In genomic region chr1:85464497-85465098, GRCh38 we compare ENCODE assay signal across 8 cellular contexts. TPM values are rescaled to one million over a fixed set of nuclear protein-coding genes. Genes with fewer than 3 reads are reported as not detected.
A peak's percentile ranks its signal among the peaks of the same experiment; 100 is the strongest.
DNase-seq lines count a peak whose midpoint lies in the region; ATAC-seq and TF ChIP-seq lines count a peak whose summit lies in the region.

No MANE protein-coding gene starts in this region.

- peaks cover 55% of the 10 kb centered on the region for H3K27me3 Mint-ChIP-seq in activated CD4-positive, alpha-beta T cell treated with anti-CD3 and anti-CD28 coated beads, Interleukin-2, amount 10 ng/mL, durations not matched to agents 7 days and 5 days

- H3K4me3 Mint-ChIP-seq in activated CD4-positive, alpha-beta T cell treated with anti-CD3 and anti-CD28 coated beads, Interleukin-2, amount 10 ng/mL, durations not matched to agents 7 days and 5 days = peak overlapping the region; percentile 46

- H3K4me3 ChIP-seq in HCT116 (replicated peaks in 1 of 2; ENCODE audit: low read depth in 1 of 2, low read length in 2 of 2) (peak overlapping the region; percentile 62 to 65), esophagus (ENCODE audit: low read depth in 1 of 2, low read length in 2 of 2) (peak overlapping the region; percentile 74 to 81), mucosa of descending colon (peak overlapping the region; percentile 64), stomach smooth muscle (ENCODE audit: low read length in 2 of 2) (peak overlapping the region; percentile 80 to 83)

- peak; percentile 76 for ATAC-seq in HCT116
- ATAC-seq in mucosa of descending colon = peak; percentile 82

- TF ChIP-seq POLR2A in HCT116 (IDR thresholded peaks at IDR 0.05; ENCODE audit: borderline replicate concordance, extremely low read depth, insufficient read depth, insufficient read length) = no peak

- H3K9me2 ChIP-seq in HCT116 (ENCODE audit: insufficient read depth) = no peaks in the 10 kb centered on the region

- no peaks in the 10 kb centered on the region for H4K20me1 ChIP-seq in HCT116 (ENCODE audit: insufficient read depth)

- TF ChIP-seq CTCF in HCT116 (IDR thresholded peaks at IDR 0.05 in 2 of 3, conservative IDR thresholded peaks at IDR 0.05 in 1 of 3; ENCODE audit: borderline replicate concordance in 1 of 3, insufficient read depth in 1 of 3, low read depth in 2 of 3, low read length in 2 of 3) (no peak), mucosa of descending colon (IDR thresholded peaks at IDR 0.05) (no peak)

- H3K9me3 ChIP-seq in HCT116 (ENCODE audit: control insufficient read depth in 1 of 2, insufficient read depth in 1 of 2, low read depth in 1 of 2, low read length in 2 of 2) (no peaks in the 10 kb centered on the region), esophagus (ENCODE audit: control insufficient read depth in 2 of 2, insufficient read depth in 1 of 2, low read depth in 1 of 2, low read length in 1 of 2) (no peaks in the 10 kb centered on the region), mucosa of descending colon (no peaks in the 10 kb centered on the region), stomach smooth muscle (ENCODE audit: control insufficient read depth in 2 of 2, low read length in 2 of 2) (no peaks in the 10 kb centered on the region)

- H3K79me2 ChIP-seq in HCT116 (ENCODE audit: insufficient read depth, low read length) = peaks cover 12% of the 10 kb centered on the region

- CTCF ChIA-PET in HCT116 (lab: Charles Lee) = no interaction called here
- CTCF ChIA-PET in activated CD4-positive, alpha-beta T cell treated with anti-CD3 and anti-CD28 coated beads, Interleukin-2, amount 10 ng/mL, durations not matched to agents 7 days and 5 days (lab: Charles Lee) = no interaction called here

- H3K4me2 ChIP-seq in HCT116 (ENCODE audit: low read length) = peak overlapping the region; percentile 90

- H3K4me1 ChIP-seq in HCT116 (ENCODE audit: control insufficient read depth in 1 of 2, insufficient read depth in 2 of 2, low read length in 2 of 2) = peaks cover 14 to 27% of the 10 kb centered on the region in 2 experiments; a peak in 3 of 4 replicates
- H3K4me1 ChIP-seq in esophagus (ENCODE audit: control insufficient read depth in 2 of 2, insufficient read depth in 2 of 2, low read length in 1 of 2) = peaks cover 0 to 2% of the 10 kb centered on the region in 2 donors
- H3K4me1 ChIP-seq in mucosa of descending colon (ENCODE audit: low read depth) = peaks cover 23% of the 10 kb centered on the region
- peaks cover 9% of the 10 kb centered on the region for H3K4me1 ChIP-seq in stomach smooth muscle (ENCODE audit: control insufficient read depth, insufficient read depth, low read length)

- H3K9ac ChIP-seq in HCT116 (ENCODE audit: low read length) (peak overlapping the region; percentile 57), stomach smooth muscle (ENCODE audit: low read length in 2 of 2) (peak overlapping the region in 1 of 2 donors; percentile 74)

- RAD21 ChIA-PET in HCT116 (lab: Charles Lee; ENCODE audit: low non-redundant PET in 1 of 2, low total read pairs in 2 of 2, uncharacterized antibody in 2 of 2, unreplicated experiment in 2 of 2) = no interaction called here

- H3K27me3 ChIP-seq in HCT116 (ENCODE audit: insufficient read depth, low read length) = no peaks in the 10 kb centered on the region
- no peaks in the 10 kb centered on the region for H3K27me3 ChIP-seq in esophagus (ENCODE audit: control insufficient read depth in 1 of 2, insufficient read depth in 2 of 2, low read length in 2 of 2)
- no peaks in the 10 kb centered on the region for H3K27me3 ChIP-seq in stomach smooth muscle (ENCODE audit: control insufficient read depth in 1 of 2, insufficient read depth in 2 of 2, low read length in 2 of 2)

- H2AFZ ChIP-seq in HCT116 (ENCODE audit: low read depth, low read length, poor library complexity, severe bottlenecking) = peak overlapping the region; percentile 48

- WGBS in esophagus, 2 donors = 0 to 1% methylated on average over 63 to 72 of the region's 72 CpGs

- no peak for TF ChIP-seq RAD21 in HCT116 (IDR thresholded peaks at IDR 0.05; ENCODE audit: low read depth)

- no TSS peak for BruUV-seq in HCT116 (replicated peaks; lab: Mats Ljungman, UMichigan)

- no peaks in the 10 kb centered on the region for H3K9me3 Mint-ChIP-seq in activated CD4-positive, alpha-beta T cell treated with anti-CD3 and anti-CD28 coated beads, Interleukin-2, amount 10 ng/mL, durations not matched to agents 7 days and 5 days

- peak; percentile 38 for DNase-seq in DMS153 (lab: John Stamatoyannopoulos, UW)
- no peak for DNase-seq in DMS153 treated with DMSO at 0.1 percent for 48 hours (lab: John Stamatoyannopoulos, UW; ENCODE audit: unreplicated experiment)
- peak; percentile 15 for DNase-seq in HCT116 (ENCODE audit: low read depth, low spot score)
- DNase-seq in NCI-H1417 (lab: John Stamatoyannopoulos, UW) = peak; percentile 55 to 91 (median 84)
- peak; percentile 14 for DNase-seq in activated CD4-positive, alpha-beta T cell treated with anti-CD3 and anti-CD28 coated beads, Interleukin-2, amount 10 ng/mL, durations not matched to agents 7 days and 5 days
- DNase-seq in mucosa of descending colon = peak; percentile 79 to 86 (median 85)

- intact Hi-C loops in HCT116 (cut with micrococcal nuclease) = no loop called here
- intact Hi-C loops in mucosa of descending colon (cut with DNase I, micrococcal nuclease) = no loop called here

- POLR2A ChIA-PET in HCT116 (lab: Charles Lee) = interaction anchor here (0.6 to 1.0 kb wide), 2 partner anchors 11 to 116 kb away, joined by 3 read pairs; partner anchors contain the start of gene CCN1
- POLR2A ChIA-PET in activated CD4-positive, alpha-beta T cell treated with anti-CD3 and anti-CD28 coated beads, Interleukin-2, amount 10 ng/mL, durations not matched to agents 7 days and 5 days (lab: Charles Lee) = no interaction called here

- peak overlapping the region; percentile 79 for H3K27ac ChIP-seq in HCT116 (ENCODE audit: low read depth, low read length)
- H3K27ac ChIP-seq in esophagus (ENCODE audit: low read depth in 2 of 2, low read length in 1 of 2) = peak overlapping the region; percentile 50 to 78
- no peak overlapping the region for H3K27ac ChIP-seq in stomach smooth muscle (ENCODE audit: low read length)

- peaks cover 2% of the 10 kb centered on the region for H3K36me3 Mint-ChIP-seq in activated CD4-positive, alpha-beta T cell treated with anti-CD3 and anti-CD28 coated beads, Interleukin-2, amount 10 ng/mL, durations not matched to agents 7 days and 5 days (ENCODE audit: low read depth)

- H3K27ac Mint-ChIP-seq in activated CD4-positive, alpha-beta T cell treated with anti-CD3 and anti-CD28 coated beads, Interleukin-2, amount 10 ng/mL, durations not matched to agents 7 days and 5 days = no peak overlapping the region

- peaks cover 4% of the 10 kb centered on the region for H3K4me1 Mint-ChIP-seq in activated CD4-positive, alpha-beta T cell treated with anti-CD3 and anti-CD28 coated beads, Interleukin-2, amount 10 ng/mL, durations not matched to agents 7 days and 5 days

- H3K36me3 ChIP-seq in HCT116 (ENCODE audit: control insufficient read depth in 1 of 2, insufficient read depth in 2 of 2, low read length in 2 of 2) (no peaks in the 10 kb centered on the region), esophagus (ENCODE audit: control insufficient read depth in 2 of 2, insufficient read depth in 2 of 2, low read length in 1 of 2) (no peaks in the 10 kb centered on the region), mucosa of descending colon (ENCODE audit: low read depth) (no peaks in the 10 kb centered on the region), stomach smooth muscle (ENCODE audit: control insufficient read depth in 2 of 2, insufficient read depth in 2 of 2, low read length in 2 of 2) (no peaks in the 10 kb centered on the region)

TF ChIP-seq in HCT116, 20 proteins besides CTCF, POLR2A, EP300 and RAD21:
- TF ChIP-seq ZFX (IDR thresholded peaks at IDR 0.05) (peak; percentile 72), ATF3 (IDR thresholded peaks at IDR 0.05) (no peak), EGR1 (IDR thresholded peaks at IDR 0.05; ENCODE audit: low read depth) (peak; percentile 78), YY1 (IDR thresholded peaks at IDR 0.05; ENCODE audit: extremely low read depth, insufficient replicate concordance, low read depth, low read length) (peak; percentile 22), ZNF274 (IDR thresholded peaks at IDR 0.05; ENCODE audit: low read depth, low read length) (no peak)
- TF ChIP-seq, protein P1, sequence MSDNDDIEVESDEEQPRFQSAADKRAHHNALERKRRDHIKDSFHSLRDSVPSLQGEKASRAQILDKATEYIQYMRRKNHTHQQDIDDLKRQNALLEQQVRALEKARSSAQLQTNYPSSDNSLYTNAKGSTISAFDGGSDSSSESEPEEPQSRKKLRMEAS (IDR thresholded peaks at IDR 0.05) = peak; percentile 71

RNA-seq across cellular contexts. Expression of gene DDAH1, which starts 0.4 kb away (rescaled TPM):
- total RNA-seq in HCT116 (2021; ENCODE audit: unreplicated experiment) = 16.6 TPM
- polyA plus RNA-seq in HCT116 (2012) = 5.9 and 7.0 TPM in 2 replicates
- not detected for total RNA-seq in activated CD4-positive, alpha-beta T cell treated with anti-CD3 and anti-CD28 coated beads, Interleukin-2, amount 10 ng/mL, durations not matched to agents 7 days and 5 days
- polyA plus RNA-seq in esophagus = 1 to 10 TPM; 5.9 to 6.9 TPM
- 10 to 100 TPM; 45.9 to 86.3 (median 74.1) TPM for total RNA-seq in mucosa of descending colon

Comparison
In these comparisons a context has a peak if more than half of its experiments do, and no peak if none do; other contexts are left out.
1. RNA of gene DDAH1, which starts 0.4 kb away (total RNA-seq): 45.9 to 86.3 TPM in mucosa of descending colon and 16.6 TPM in HCT116 (single experiment); not detected in activated CD4-positive, alpha-beta T cell treated with anti-CD3 and anti-CD28 coated beads, Interleukin-2, amount 10 ng/mL, durations not matched to agents 7 days and 5 days; every median in the first group is over 10 times any median in the second.
2. Peak in every context shown above with its lines, with median percentiles within 50 percentile points of each other: H3K4me3 ChIP-seq.